In genomic region chr10:101092742-101093386, GRCh38 we compare ENCODE assay signal across 24 cellular contexts. TPM values are rescaled to one million over a fixed set of nuclear protein-coding genes. Genes with fewer than 3 reads are reported as not detected.
DNase-seq lines count a peak whose midpoint lies in the region; ATAC-seq, FAIRE-seq and TF ChIP-seq lines count a peak whose summit lies in the region.
"Had no signal": no experiment of that assay in that cellular context is flagged by ENCODE, and none has a peak within 500 bp of the region (broad histone marks: within the 10 kb centered on the region; RNA-seq: fewer than 3 reads in every experiment).

No MANE protein-coding gene starts in this region.

- H3K79me2 ChIP-seq in H1 (ENCODE audit: control insufficient read depth in 1 of 2, insufficient read depth in 2 of 2, low read length in 2 of 2) = no peaks in the 10 kb centered on the region
- H3K79me2 ChIP-seq in neural progenitor cell (ENCODE audit: low read depth) = no peaks in the 10 kb centered on the region

- intact Hi-C loops in adrenal gland (cut with DNase I) = no loop called here

- peak overlapping the region; percentile 39; the same call in 1 of the 2 replicates for H2BK12ac ChIP-seq in H1 (ENCODE audit: low read depth, low read length)

- no peak overlapping the region for H3K23ac ChIP-seq in H1 (ENCODE audit: insufficient read length)

- H3K4me1 ChIP-seq in HEK293 (ENCODE audit: control insufficient read depth, insufficient read depth, low read length) (no peaks in the 10 kb centered on the region), H1 (replicated peaks in 1 of 4; ENCODE audit: control insufficient read depth in 3 of 4, insufficient read depth in 4 of 4, low read length in 3 of 4) (peaks cover 3 to 15% (median 8%) of the 10 kb centered on the region in 4 experiments; a peak in 5 of 7 replicates), neural progenitor cell (peaks cover 10% of the 10 kb centered on the region), adrenal gland (replicated peaks in 1 of 2) (no peaks in the 10 kb centered on the region)

- FAIRE-seq in H1 (lab: Jason Lieb, UNC) (no peak), GM12891 (lab: Jason Lieb, UNC) (no peak)
- FAIRE-seq: G401.6, H54, K562, RCC 7860 had no signal

- WGBS in H1 (ENCODE audit: extremely low coverage in 1 of 2, insufficient coverage in 1 of 2, insufficient read length in 1 of 2, insufficient replicate concordance in 2 of 2, low coverage in 1 of 2, low lambda C conversion rate in 2 of 2, missing lambda C conversion rate in 1 of 2), 2 experiments = 75% methylated on average over 11 of the region's 13 CpGs; no CpG with 5 or more reads in 1 of the 2 experiments
- whole genome bisulfite sequencing in adrenal gland, 4 donors = 43 to 56% (median 53%) methylated on average over 9 to 13 of the region's 13 CpGs

- no peak for TF ChIP-seq RAD21 in H1 (IDR thresholded peaks at IDR 0.05 in 1 of 2, conservative IDR thresholded peaks at IDR 0.05 in 1 of 2; ENCODE audit: low read depth in 2 of 2, low read length in 2 of 2)

- H3K36me3 ChIP-seq in HEK293 (ENCODE audit: control insufficient read depth in 2 of 2, insufficient read depth in 1 of 2, low read length in 2 of 2) = no peaks in the 10 kb centered on the region
- no peaks in the 10 kb centered on the region for H3K36me3 ChIP-seq in H1 (ENCODE audit: control insufficient read depth in 2 of 4, insufficient read depth in 4 of 4, low read length in 3 of 4)
- H3K36me3 ChIP-seq in neural progenitor cell = no peaks in the 10 kb centered on the region
- no peaks in the 10 kb centered on the region for H3K36me3 ChIP-seq in adrenal gland (replicated peaks in 1 of 2)

- no peak overlapping the region for H3K27ac Mint-ChIP-seq in neural progenitor cell
- H3K27ac Mint-ChIP-seq: CD4-positive, alpha-beta memory T cell; HFFc6 had no signal

- no peak overlapping the region for H4K91ac ChIP-seq in H1 (replicated peaks; ENCODE audit: insufficient read length, low read length)

- no peak overlapping the region; a peak in 1 of 7 replicates for H3K9ac ChIP-seq in H1 (replicated peaks in 1 of 4; ENCODE audit: extremely low read depth in 1 of 4, low read depth in 3 of 4, low read length in 3 of 4)
- H3K9ac ChIP-seq in neural progenitor cell = no peak overlapping the region

- no peak overlapping the region for H3K56ac ChIP-seq in H1 (replicated peaks; ENCODE audit: insufficient read length, low read depth, low read length)

- H3K27me3 Mint-ChIP-seq in neural progenitor cell (ENCODE audit: insufficient read depth, low read depth) = peaks cover 28% of the 10 kb centered on the region

- no peaks in the 10 kb centered on the region for H3F3A ChIP-seq in neural progenitor cell (ENCODE audit: low read depth)

- no peak overlapping the region for H2BK5ac ChIP-seq in H1 (ENCODE audit: low read depth, low read length)

- no peak overlapping the region for H4K5ac ChIP-seq in H1 (ENCODE audit: insufficient read length, low read depth, low read length)

- ATAC-seq in HG03469 (IDR thresholded peaks at IDR 0.05; ENCODE audit: unreplicated experiment) (no peak), GM21825 (IDR thresholded peaks at IDR 0.05; ENCODE audit: unreplicated experiment) (no peak)
- ATAC-seq: K562 had no signal

- CTCF ChIA-PET in HEK293 (lab: Yijun Ruan, JAX) = interaction anchor here (0.6 to 16.6 kb wide), 10 partner anchors 8 to 64 kb away, joined by 3 to 506 read pairs (median 4); partner anchors contain the start of gene TLX1
- CTCF ChIA-PET in H1 (lab: Charles Lee; ENCODE audit: partially characterized antibody) = interaction anchor here (1.0 to 59.5 kb wide), 15 partner anchors 10 to 421 kb away, joined by 3 to 2176 read pairs (median 5); partner anchors contain the start of genes KAZALD1, PDZD7 and SFXN3

- peaks cover 19% of the 10 kb centered on the region for H3K4me1 Mint-ChIP-seq in neural progenitor cell
- H3K4me1 Mint-ChIP-seq: CD4-positive, alpha-beta memory T cell had no signal

- H2BK120ac ChIP-seq in H1 (replicated peaks; ENCODE audit: low read depth, low read length) = no peak overlapping the region

- H2AFZ ChIP-seq in H1 (ENCODE audit: low read length) = no peak overlapping the region
- H2AFZ ChIP-seq in neural progenitor cell (replicated peaks) = no peak overlapping the region

- no peaks in the 10 kb centered on the region for H3K9me3 Mint-ChIP-seq in neural progenitor cell
- H3K9me3 Mint-ChIP-seq: CD4-positive, alpha-beta memory T cell; HFFc6 had no signal

- no peak overlapping the region for H2AK5ac ChIP-seq in H1 (ENCODE audit: low read depth, low read length)

- no peak overlapping the region for H4K8ac ChIP-seq in H1 (ENCODE audit: extremely low read depth, insufficient read depth, low read length)

- no peaks in the 10 kb centered on the region for H3K36me3 Mint-ChIP-seq in neural progenitor cell
- H3K36me3 Mint-ChIP-seq: CD4-positive, alpha-beta memory T cell had no signal

- no peak overlapping the region for H2BK20ac ChIP-seq in H1 (ENCODE audit: low read length)

- H3K4me2 ChIP-seq in H1 (ENCODE audit: insufficient read depth in 1 of 2, low read depth in 2 of 2, low read length in 2 of 2) = no peak overlapping the region; a peak in 1 of 4 replicates
- H3K4me2 ChIP-seq in neural progenitor cell = peak overlapping the region; percentile 18

- TF ChIP-seq CTCF in C4-2B (conservative IDR thresholded peaks at IDR 0.05) (no peak), HEK293 (tag by site-specific recombination; IDR thresholded peaks at IDR 0.05) (no peak), H1 (IDR thresholded peaks at IDR 0.05; ENCODE audit: control extremely low read depth in 1 of 3, insufficient read depth in 1 of 3, low read depth in 1 of 3, low read length in 3 of 3) (no peak), neural progenitor cell (IDR thresholded peaks at IDR 0.05) (no peak), adrenal gland (IDR thresholded peaks at IDR 0.05) (no peak)

- POLR2A ChIA-PET in HEK293 (lab: Yijun Ruan, JAX) = interaction anchor here (0.7 to 1.2 kb wide), 2 partner anchors 38 to 49 kb away, joined by 3 read pairs; partner anchors contain the start of gene TLX1
- POLR2A ChIA-PET in H1 (lab: Charles Lee; ENCODE audit: partially characterized antibody) = interaction anchor here (1.2 to 1.8 kb wide), 2 partner anchors 21 to 49 kb away, joined by 4 to 6 read pairs; no protein-coding TSS in a partner anchor

- H3K27ac ChIP-seq in C4-2B (peak overlapping the region; percentile 31), HEK293 (ENCODE audit: extremely low read depth, low read depth, low read length) (no peak overlapping the region), H1 (ENCODE audit: low read depth, low read length) (no peak overlapping the region), neural progenitor cell (no peak overlapping the region), adrenal gland (no peak overlapping the region)

- no peaks in the 10 kb centered on the region for H3K9me3 ChIP-seq in HEK293 (ENCODE audit: control insufficient read depth, insufficient read depth, low read depth, low read length)
- H3K9me3 ChIP-seq in H1 (ENCODE audit: insufficient read depth in 2 of 2, low read depth in 1 of 2, low read length in 1 of 2) = no peaks in the 10 kb centered on the region
- H3K9me3 ChIP-seq in neural progenitor cell (ENCODE audit: low read depth) = no peaks in the 10 kb centered on the region
- H3K9me3 ChIP-seq in adrenal gland (replicated peaks in 1 of 3) = no peaks in the 10 kb centered on the region

- H3K4ac ChIP-seq in H1 (replicated peaks; ENCODE audit: insufficient read length, low read depth, low read length) = no peak overlapping the region

- H3K79me1 ChIP-seq in H1 (ENCODE audit: low read depth, low read length) = no peaks in the 10 kb centered on the region

- H3K4me3 ChIP-seq in HEK293 (ENCODE audit: low read depth, low read length) (no peak overlapping the region), H1 (ENCODE audit: extremely low read depth in 1 of 4, insufficient read depth in 2 of 4, low read depth in 3 of 4, low read length in 4 of 4) (no peak overlapping the region), neural progenitor cell (no peak overlapping the region), adrenal gland (no peak overlapping the region)
- H3K4me3 ChIP-seq: K562 had no signal

- H4K20me1 ChIP-seq in H1 (replicated peaks in 1 of 2; ENCODE audit: control insufficient read depth in 1 of 2, insufficient read depth in 2 of 2, low read length in 2 of 2) (no peaks in the 10 kb centered on the region), neural progenitor cell (ENCODE audit: low read depth) (peaks cover 11% of the 10 kb centered on the region)

- DNase-seq in H1 (ENCODE audit: low read depth in 1 of 2, low spot score in 2 of 2) = no peak
- DNase-seq in neural progenitor cell (ENCODE audit: low spot score) = peak; percentile 46
- no peak for DNase-seq in GM12891 (ENCODE audit: insufficient read length, low spot score)
- no peak for DNase-seq in adrenal gland
- DNase-seq: CD4-positive, alpha-beta memory T cell; DMS153; HFFc6; NCI-H1092; NCI-H1436; NCI-H2029; NCI-H2227 treated with DMSO at 0.1 percent for 48 hours; NCI-H510A; NCI-H774 had no signal

- TF ChIP-seq EP300 in H1 (IDR thresholded peaks at IDR 0.05; ENCODE audit: borderline replicate concordance in 1 of 2, low read depth in 2 of 2, low read length in 2 of 2) = no peak

- H3K27me3 ChIP-seq in H1 (replicated peaks in 1 of 4; ENCODE audit: control insufficient read depth in 3 of 4, extremely low read depth in 1 of 4, insufficient read depth in 3 of 4, low read length in 3 of 4) (peaks cover 0 to 12% (median 2%) of the 10 kb centered on the region in 4 experiments; a peak in 3 of 7 replicates), neural progenitor cell (peaks cover 81% of the 10 kb centered on the region), adrenal gland (peaks cover 59% of the 10 kb centered on the region)

- peaks cover 2% of the 10 kb centered on the region; the same call in 1 of the 2 replicates for H3K23me2 ChIP-seq in H1 (ENCODE audit: low read depth, low read length)

- no peak for TF ChIP-seq POLR2A in H1 (IDR thresholded peaks at IDR 0.05; ENCODE audit: control extremely low read depth in 1 of 2, low read depth in 2 of 2, low read length in 2 of 2)
- no peak for TF ChIP-seq POLR2A in GM12891 (IDR thresholded peaks at IDR 0.05; ENCODE audit: low read depth, low read length)
- TF ChIP-seq POLR2A in adrenal gland (IDR thresholded peaks at IDR 0.05) = no peak

- H3K18ac ChIP-seq in H1 (ENCODE audit: extremely low read depth, low read length) = peak overlapping the region; percentile 32; the same call in 1 of the 2 replicates

- H3K14ac ChIP-seq in H1 (ENCODE audit: insufficient read length) = no peak overlapping the region

- no peak overlapping the region for H3K4me3 Mint-ChIP-seq in neural progenitor cell
- H3K4me3 Mint-ChIP-seq: CD4-positive, alpha-beta memory T cell; HFFc6 had no signal

- H2BK15ac ChIP-seq in H1 (ENCODE audit: low read length) = no peak overlapping the region

RNA-seq across cellular contexts. Expression of gene KAZALD1, which starts 31.1 kb away (rescaled TPM):
- 0.84 and 1.9 TPM in 2 replicates for total RNA-seq in H1 (2021; fragmentation: NEBNext Ultra II Directional; extraction: Animal tissue kit (Norgen Biotek cat#: 25700))
- polyA plus RNA-seq in H1 (2011; rRNA removed) (0.65 and 1.1 TPM in 2 replicates), adrenal gland (1 to 10 TPM in 2 of 3 donors, under 1 TPM in 1; 0.55 to 3.9 (median 2.9) TPM)
- 0.97 TPM for polyA plus RNA-seq in H1 (2011; cell fraction: cytosol; rRNA removed)
- polyA plus RNA-seq in H1 (2011; cell fraction: nucleus; rRNA removed) = 2.2 TPM
- polyA plus RNA-seq in H1 (2012, experiment 1 of 2) = 0.84 to 1.2 TPM (median 1.1 TPM) in 4 replicates
- 0.28 TPM for polyA plus RNA-seq in H1 (2012, experiment 2 of 2)
- 1.0 TPM for polyA plus RNA-seq in H1 (2013, experiment 1 of 2)
- polyA plus RNA-seq in H1 (2013, experiment 2 of 2) = 1.1 TPM
- 0.76 and 1.0 TPM in 2 replicates for polyA minus RNA-seq in H1 (2011; rRNA and poly(A)+ RNA removed)
- 0.81 TPM for polyA minus RNA-seq in H1 (2011; cell fraction: cytosol; rRNA and poly(A)+ RNA removed)
- polyA minus RNA-seq in H1 (2011; cell fraction: nucleus; rRNA and poly(A)+ RNA removed) = 3.6 TPM
- total RNA-seq in neural progenitor cell (ENCODE audit: low replicate concordance) (0.77 and 1.8 TPM in 2 replicates), adrenal gland (1 to 10 TPM; 1.3 to 5.4 (median 2.1) TPM)
- 1.2 TPM for polyA plus RNA-seq in GM12891 (2012; ENCODE audit: low read depth, missing spikeins)
- total RNA-seq: CD4-positive, alpha-beta memory T cell had no signal
- polyA plus RNA-seq: CD4-positive, alpha-beta memory T cell had no signal

RNA-seq across cellular contexts. Expression of gene TLX1, which starts 38.2 kb away (rescaled TPM):
- total RNA-seq in H1 (2021; fragmentation: NEBNext Ultra II Directional; extraction: Animal tissue kit (Norgen Biotek cat#: 25700)) = not detected in 2 replicates
- polyA plus RNA-seq in H1 (2011; rRNA removed) = not detected in 2 replicates
- polyA plus RNA-seq in H1 (2011; cell fraction: cytosol; rRNA removed) = not detected
- not detected for polyA plus RNA-seq in H1 (2011; cell fraction: nucleus; rRNA removed)
- not detected in 4 replicates for polyA plus RNA-seq in H1 (2012, experiment 1 of 2)
- not detected for polyA plus RNA-seq in H1 (2012, experiment 2 of 2)
- not detected for polyA plus RNA-seq in H1 (2013, experiment 1 of 2)
- not detected for polyA plus RNA-seq in H1 (2013, experiment 2 of 2)
- not detected in 2 replicates for polyA minus RNA-seq in H1 (2011; rRNA and poly(A)+ RNA removed)
- polyA minus RNA-seq in H1 (2011; cell fraction: cytosol; rRNA and poly(A)+ RNA removed) = not detected
- polyA minus RNA-seq in H1 (2011; cell fraction: nucleus; rRNA and poly(A)+ RNA removed) = not detected
- not detected in 2 replicates for total RNA-seq in neural progenitor cell (ENCODE audit: low replicate concordance)
- not detected for polyA plus RNA-seq in GM12891 (2012; ENCODE audit: low read depth, missing spikeins)
- total RNA-seq in adrenal gland = not detected
- polyA plus RNA-seq in adrenal gland = not detected
- total RNA-seq: CD4-positive, alpha-beta memory T cell; HFFc6; SK-MEL-5; T-helper 1 cell treated with Interleukin-12 subunit alpha and Interleukin-12 subunit beta and Interleukin-4 antibody, amounts not matched to agents 30 ng/mL and 1 ng/mL, for 36 hours had no signal
- polyA plus RNA-seq: BJ; CD4-positive, alpha-beta memory T cell had no signal
